Comparison of ENCODE assay signal across 12 cellular contexts in the genomic region with DNA sequence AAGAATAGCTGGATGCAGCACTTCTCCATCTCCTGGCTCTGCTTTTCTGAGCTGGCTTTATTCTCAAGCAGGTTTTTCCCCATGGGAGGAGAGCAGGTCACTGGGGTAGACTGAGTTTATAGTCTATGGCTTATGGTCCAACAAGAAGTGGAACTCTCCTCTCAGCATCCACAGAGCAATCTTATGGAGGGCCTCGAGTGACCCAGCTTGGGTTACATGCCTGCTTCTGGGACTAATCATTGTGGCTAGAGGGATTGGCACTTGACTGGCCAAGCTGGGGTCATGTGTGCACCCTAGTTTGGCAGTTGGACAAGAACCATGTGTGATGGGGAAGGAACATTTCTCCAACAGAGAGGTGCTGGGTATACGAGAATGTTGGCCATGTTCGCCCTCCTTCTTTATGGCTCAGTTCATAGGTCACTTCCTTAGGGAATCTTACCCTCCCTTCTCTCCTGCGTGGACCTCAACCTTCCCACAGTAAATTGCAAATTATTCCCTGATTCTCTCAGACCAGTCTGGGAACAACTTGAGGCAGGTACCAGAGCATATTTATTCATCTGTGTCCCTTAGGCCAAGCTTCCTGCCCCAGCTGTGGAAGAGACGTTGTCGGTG. TPM values are rescaled to one million over a fixed set of nuclear protein-coding genes. Genes with fewer than 3 reads are reported as not detected.
DNase-seq lines count a peak whose midpoint lies in the region; ATAC-seq and TF ChIP-seq lines count a peak whose summit lies in the region.
"Had no signal": no experiment of that assay in that cellular context is flagged by ENCODE, and none has a peak within 500 bp of the region (broad histone marks: within the 10 kb centered on the region; RNA-seq: fewer than 3 reads in every experiment).

No MANE protein-coding gene starts in this region.

- DNase-seq in AG10803 (ENCODE audit: low read depth) = peak; percentile 55
- peak; percentile 25 for DNase-seq in HFFc6
- no peak for DNase-seq in activated naive CD8-positive, alpha-beta T cell treated with anti-CD3 and anti-CD28 coated beads, Interleukin-2, amount 50 U/mL, for 24 hours
- DNase-seq in myocyte (ENCODE audit: low read depth) = peak; percentile 60
- no peak for DNase-seq in kidney tubule cell (ENCODE audit: low spot score)
- DNase-seq in hippocampal formation (lab: John Stamatoyannopoulos, UW) = no peak
- DNase-seq in COLO829 (ENCODE audit: low spot score) = no peak
- DNase-seq: COR-L47, H9 had no signal

- no peak overlapping the region for H3K4me3 ChIP-seq in AG10803 (ENCODE audit: low read length)

- no peak overlapping the region for H3K4me3 Mint-ChIP-seq in HFFc6
- H3K4me3 Mint-ChIP-seq in activated naive CD8-positive, alpha-beta T cell treated with anti-CD3 and anti-CD28 coated beads, Interleukin-2, amount 50 U/mL, for 24 hours = peak overlapping the region; percentile 42
- H3K4me3 Mint-ChIP-seq: H9, WTC11 had no signal

- H3K27me3 Mint-ChIP-seq in HFFc6 (ENCODE audit: insufficient read depth) = no peaks in the 10 kb centered on the region; the same call in none of the 2 replicates
- H3K27me3 Mint-ChIP-seq in activated naive CD8-positive, alpha-beta T cell treated with anti-CD3 and anti-CD28 coated beads, Interleukin-2, amount 50 U/mL, for 24 hours = no peaks in the 10 kb centered on the region

- H3K9me3 Mint-ChIP-seq in HFFc6 = no peaks in the 10 kb centered on the region
- H3K9me3 Mint-ChIP-seq in activated naive CD8-positive, alpha-beta T cell treated with anti-CD3 and anti-CD28 coated beads, Interleukin-2, amount 50 U/mL, for 24 hours = no peaks in the 10 kb centered on the region
- H3K9me3 Mint-ChIP-seq: H9, WTC11 had no signal

- peak overlapping the region; percentile 71 for H3K27ac Mint-ChIP-seq in HFFc6
- H3K27ac Mint-ChIP-seq in activated naive CD8-positive, alpha-beta T cell treated with anti-CD3 and anti-CD28 coated beads, Interleukin-2, amount 50 U/mL, for 24 hours = peak overlapping the region; percentile 89
- H3K27ac Mint-ChIP-seq: H9, WTC11 had no signal

- no peaks in the 10 kb centered on the region for H3K36me3 Mint-ChIP-seq in HFFc6 (ENCODE audit: low read depth)
- H3K36me3 Mint-ChIP-seq in activated naive CD8-positive, alpha-beta T cell treated with anti-CD3 and anti-CD28 coated beads, Interleukin-2, amount 50 U/mL, for 24 hours (ENCODE audit: low read depth) = peaks cover 30% of the 10 kb centered on the region

- peaks cover 28% of the 10 kb centered on the region for H3K4me1 Mint-ChIP-seq in HFFc6 (ENCODE audit: low read depth)
- H3K4me1 Mint-ChIP-seq in activated naive CD8-positive, alpha-beta T cell treated with anti-CD3 and anti-CD28 coated beads, Interleukin-2, amount 50 U/mL, for 24 hours = peaks cover 69% of the 10 kb centered on the region
- H3K4me1 Mint-ChIP-seq: WTC11 had no signal

- peak; percentile 8 for ATAC-seq in activated naive CD8-positive, alpha-beta T cell treated with anti-CD3 and anti-CD28 coated beads, Interleukin-2, amount 50 U/mL, for 24 hours
- ATAC-seq in HG02571 (IDR thresholded peaks at IDR 0.05; ENCODE audit: unreplicated experiment) = no peak
- ATAC-seq: Panc1 had no signal

- TF ChIP-seq CTCF in AG10803 (conservative IDR thresholded peaks at IDR 0.05; ENCODE audit: low read length) (no peak), HFFc6 (IDR thresholded peaks at IDR 0.05) (no peak)

RNA-seq across cellular contexts. Expression of a gene that starts 8.9 kb away (rescaled TPM):
- total RNA-seq in HFFc6 (2021; fragmentation: NEBNext Ultra II Directional; extraction: Animal tissue kit (Norgen Biotek cat#: 25700)) = 10 to 100 TPM; 22.1 to 33.0 (median 28.8) TPM
- 7.2 TPM in 2 replicates for total RNA-seq in myocyte
- 13.1 TPM for polyA plus RNA-seq in myocyte (2012)

RNA-seq across cellular contexts. Expression of a gene that starts 13.6 kb away (rescaled TPM):
- total RNA-seq in HFFc6 (2021; fragmentation: NEBNext Ultra II Directional; extraction: Animal tissue kit (Norgen Biotek cat#: 25700)) = 10 to 100 TPM; 69.2 to 84.9 (median 77.0) TPM
- 108 and 110 TPM in 2 replicates for total RNA-seq in myocyte
- 91.0 TPM for polyA plus RNA-seq in myocyte (2012)

RNA-seq across cellular contexts. Expression of a gene that starts 14.3 kb away (rescaled TPM):
- total RNA-seq in HFFc6 (2021; fragmentation: NEBNext Ultra II Directional; extraction: Animal tissue kit (Norgen Biotek cat#: 25700)) = 100 to 1,000 TPM; 252 to 303 (median 266) TPM
- total RNA-seq in myocyte = 172 and 208 TPM in 2 replicates
- 181 TPM for polyA plus RNA-seq in myocyte (2012)

RNA-seq across cellular contexts. Expression of a gene that starts 28.9 kb away (rescaled TPM):
- total RNA-seq in HFFc6 (2021; fragmentation: NEBNext Ultra II Directional; extraction: Animal tissue kit (Norgen Biotek cat#: 25700)) = 10 to 100 TPM; 17.7 to 26.2 (median 23.7) TPM
- total RNA-seq in myocyte = 18.6 and 31.1 TPM in 2 replicates
- polyA plus RNA-seq in myocyte (2012) = 18.7 TPM

RNA-seq across cellular contexts. Expression of a gene that starts 31.4 kb away (rescaled TPM):
- 10 to 100 TPM; 14.1 to 20.5 (median 16.0) TPM for total RNA-seq in HFFc6 (2021; fragmentation: NEBNext Ultra II Directional; extraction: Animal tissue kit (Norgen Biotek cat#: 25700))
- 12.2 and 17.2 TPM in 2 replicates for total RNA-seq in myocyte
- 30.4 TPM for polyA plus RNA-seq in myocyte (2012)

Comparison
In these comparisons a context has a peak if more than half of its experiments do, and no peak if none do; other contexts are left out.
1. DNase-seq: peak in AG10803 (single experiment), HFFc6 (single experiment) and myocyte (single experiment); none in activated naive CD8-positive, alpha-beta T cell treated with anti-CD3 and anti-CD28 coated beads, Interleukin-2, amount 50 U/mL, for 24 hours (single experiment), kidney tubule cell (single experiment), hippocampal formation (0 of 2) and COLO829 (single experiment).